Comparison of ENCODE assay signal across 22 cellular contexts in genomic region chr17:48290378-48290777, GRCh38.
DNase-seq lines count a peak whose midpoint lies in the region; ATAC-seq, FAIRE-seq and TF ChIP-seq lines count a peak whose summit lies in the region.
"Had no signal": no experiment of that assay in that cellular context is flagged by ENCODE, and none has a peak within 500 bp of the region (broad histone marks: within the 10 kb centered on the region; RNA-seq: fewer than 3 reads in every experiment).

No MANE protein-coding gene starts in this region.

- CTCF ChIA-PET in K562 (lab: Yijun Ruan, JAX; ENCODE audit: low intra/inter-chr PET ratio), result no interaction called here

- no peak overlapping the region for H3K4me3 Mint-ChIP-seq in GM23338
- no peak overlapping the region for H3K4me3 Mint-ChIP-seq in neural progenitor cell
- H3K4me3 Mint-ChIP-seq: CD14-positive monocyte, T-helper 17 cell had no signal

- WGBS in K562 (ENCODE audit: insufficient coverage, low coverage, missing lambda C conversion rate), result 15% methylated on average over 2 of the region's 2 CpGs

- H3K9me1 ChIP-seq in K562 (ENCODE audit: control insufficient read depth, insufficient read depth, low read length), result no peaks in the 10 kb centered on the region

- H3K36me3 ChIP-seq in GM23338 (ENCODE audit: insufficient read depth), result no peaks in the 10 kb centered on the region
- H3K36me3 ChIP-seq in K562 (ENCODE audit: control insufficient read depth, insufficient read depth, low read length), result no peaks in the 10 kb centered on the region
- H3K36me3 ChIP-seq in neural progenitor cell, result no peaks in the 10 kb centered on the region
- H3K36me3 ChIP-seq: MG63, Peyer's patch had no signal

- H3K9me2 ChIP-seq in GM23338 (ENCODE audit: insufficient read depth), result no peaks in the 10 kb centered on the region

- H4K20me1 ChIP-seq in GM23338 (replicated peaks; ENCODE audit: insufficient read depth) (no peaks in the 10 kb centered on the region), K562 (replicated peaks; ENCODE audit: control insufficient read depth, insufficient read depth, low read length) (no peaks in the 10 kb centered on the region), neural progenitor cell (ENCODE audit: low read depth) (no peaks in the 10 kb centered on the region)

- H3K36me3 Mint-ChIP-seq in GM23338 (ENCODE audit: low read depth) (no peaks in the 10 kb centered on the region), neural progenitor cell (no peaks in the 10 kb centered on the region)
- H3K36me3 Mint-ChIP-seq: CD14-positive monocyte had no signal

- DNase-seq in GM23338 (ENCODE audit: low spot score), result peak; percentile 28
- peak; percentile 65 for DNase-seq in NCI-H146 (lab: John Stamatoyannopoulos, UW)
- DNase-seq in K562 (ENCODE audit: extremely low read depth in 1 of 4, low spot score in 3 of 4), result no peak
- peak; percentile 38 for DNase-seq in neural progenitor cell (ENCODE audit: low spot score)
- DNase-seq in NCI-H774 (lab: John Stamatoyannopoulos, UW), result no peak
- DNase-seq in ecto neural progenitor cell (ENCODE audit: low spot score), result no peak
- DNase-seq: DMS153, GF-D8, IMR-90, Karpas-422, MG63, NCI-H1048, NCI-H1436, NCI-H2029 treated with DMSO at 0.1 percent for 48 hours, NCI-H748 treated with DMSO at 0.1 percent for 48 hours, Peyer's patch, T-helper 17 cell had no signal

- FAIRE-seq in K562 (lab: Jason Lieb, UNC), result peak; percentile 6
- FAIRE-seq: H54 had no signal

- H3K4me1 ChIP-seq in GM23338 (ENCODE audit: insufficient read depth), result no peaks in the 10 kb centered on the region
- H3K4me1 ChIP-seq in K562 (replicated peaks in 1 of 2; ENCODE audit: control insufficient read depth in 2 of 2, insufficient read depth in 2 of 2, low read length in 2 of 2), result no peaks in the 10 kb centered on the region
- no peaks in the 10 kb centered on the region for H3K4me1 ChIP-seq in neural progenitor cell
- H3K4me1 ChIP-seq: Peyer's patch had no signal

- ATAC-seq in GM23338 (no peak; the same call in 2 of the 3 replicates), K562 (no peak), GM18868 (IDR thresholded peaks at IDR 0.05; ENCODE audit: unreplicated experiment) (no peak)
- ATAC-seq: T-helper 17 cell had no signal

- H3K9me3 ChIP-seq in K562 (replicated peaks; ENCODE audit: control insufficient read depth, insufficient read depth, low read depth, low read length) (no peaks in the 10 kb centered on the region), neural progenitor cell (ENCODE audit: low read depth) (no peaks in the 10 kb centered on the region)
- H3K9me3 ChIP-seq: Caco-2, MG63, Peyer's patch had no signal

- H3K4me2 ChIP-seq in GM23338 (no peak overlapping the region), K562 (ENCODE audit: insufficient read depth, low read length) (no peak overlapping the region), neural progenitor cell (no peak overlapping the region)

- H3K27ac ChIP-seq in GM23338 (ENCODE audit: low read depth), result no peak overlapping the region
- no peak overlapping the region for H3K27ac ChIP-seq in K562 (ENCODE audit: extremely low read depth, low read depth, low read length)
- H3K27ac ChIP-seq in neural progenitor cell, result no peak overlapping the region
- H3K27ac ChIP-seq: HL-60, Peyer's patch had no signal

- H3K4me3 ChIP-seq in GM23338 (no peak overlapping the region), K562 (no peak overlapping the region), neural progenitor cell (no peak overlapping the region)
- H3K4me3 ChIP-seq: MG63, Peyer's patch had no signal

- H3K27ac Mint-ChIP-seq in GM23338 (no peak overlapping the region), neural progenitor cell (no peak overlapping the region)
- H3K27ac Mint-ChIP-seq: CD14-positive monocyte, T-helper 17 cell had no signal

- TF ChIP-seq EP300 in K562 (IDR thresholded peaks at IDR 0.05; ENCODE audit: low read length), result no peak

- H3K79me2 ChIP-seq in GM23338 (replicated peaks; ENCODE audit: insufficient read depth), result no peaks in the 10 kb centered on the region
- no peaks in the 10 kb centered on the region for H3K79me2 ChIP-seq in K562 (ENCODE audit: control insufficient read depth, insufficient read depth, low read length)
- H3K79me2 ChIP-seq in neural progenitor cell (ENCODE audit: low read depth), result no peaks in the 10 kb centered on the region

- H3K27me3 ChIP-seq in GM23338 (ENCODE audit: insufficient read depth), result no peaks in the 10 kb centered on the region
- no peaks in the 10 kb centered on the region for H3K27me3 ChIP-seq in K562 (ENCODE audit: control insufficient read depth in 2 of 2, insufficient read depth in 2 of 2, low read length in 2 of 2)
- peaks cover 46% of the 10 kb centered on the region for H3K27me3 ChIP-seq in neural progenitor cell
- H3K27me3 ChIP-seq: MG63, Peyer's patch had no signal

- no peaks in the 10 kb centered on the region for H3K27me3 Mint-ChIP-seq in GM23338 (ENCODE audit: insufficient read depth, low read depth, poor library complexity)
- peaks cover 2% of the 10 kb centered on the region for H3K27me3 Mint-ChIP-seq in neural progenitor cell (ENCODE audit: insufficient read depth, low read depth)
- H3K27me3 Mint-ChIP-seq: T-helper 17 cell had no signal

- in situ Hi-C loops in K562 (cut with MboI), result no loop called here

- no TSS peak for BruUV-seq in K562 (replicated peaks; lab: Mats Ljungman, UMichigan)

- TF ChIP-seq CTCF in GM23338 (conservative IDR thresholded peaks at IDR 0.05; ENCODE audit: low read depth in 2 of 2), result no peak
- TF ChIP-seq CTCF in K562 (IDR thresholded peaks at IDR 0.05 in 2 of 3, conservative IDR thresholded peaks at IDR 0.05 in 1 of 3; ENCODE audit: insufficient read depth in 2 of 3, low read depth in 1 of 3, low read length in 3 of 3), result no peak
- no peak for TF ChIP-seq CTCF in neural progenitor cell (IDR thresholded peaks at IDR 0.05)

- intact Hi-C loops in K562 (cut with micrococcal nuclease), result no loop called here

- H3K9me3 Mint-ChIP-seq in GM23338 (no peaks in the 10 kb centered on the region), neural progenitor cell (no peaks in the 10 kb centered on the region)
- H3K9me3 Mint-ChIP-seq: CD14-positive monocyte had no signal

- H3F3A ChIP-seq in GM23338 (replicated peaks; ENCODE audit: low read depth) (no peaks in the 10 kb centered on the region), neural progenitor cell (ENCODE audit: low read depth) (no peaks in the 10 kb centered on the region)

- H2AFZ ChIP-seq in GM23338 (no peak overlapping the region), K562 (ENCODE audit: low read depth, low read length) (no peak overlapping the region), neural progenitor cell (replicated peaks) (no peak overlapping the region)

- POLR2A ChIA-PET in K562 (lab: Yijun Ruan, JAX), result interaction anchor here (1.1 kb wide), 1 partner anchor 10 kb away, joined by 3 read pairs; no protein-coding TSS in a partner anchor

- no peak for TF ChIP-seq RAD21 in K562 (CRISPR knock-in tag; conservative IDR thresholded peaks at IDR 0.05 in 1 of 2, IDR thresholded peaks at IDR 0.05 in 1 of 2)

- peaks cover 11% of the 10 kb centered on the region for H3K4me1 Mint-ChIP-seq in GM23338
- H3K4me1 Mint-ChIP-seq in neural progenitor cell, result peaks cover 6% of the 10 kb centered on the region

- no peak for TF ChIP-seq POLR2A in K562 (conservative IDR thresholded peaks at IDR 0.05)

- H3K9ac ChIP-seq in K562 (ENCODE audit: insufficient read depth in 1 of 2, low read depth in 2 of 2, low read length in 2 of 2) (no peak overlapping the region), neural progenitor cell (no peak overlapping the region)

TF ChIP-seq in GM23338, 12 proteins besides CTCF, POLR2A, EP300 and RAD21 (continues in another document):
- TF ChIP-seq EZH2phosphoT487 (IDR thresholded peaks at IDR 0.05; ENCODE audit: unreplicated experiment) (no peak), ZNF114 (CRISPR knock-in tag; IDR thresholded peaks at IDR 0.05) (no peak)

TF ChIP-seq in K562, 482 proteins besides CTCF, POLR2A, EP300 and RAD21:
- TF ChIP-seq ZKSCAN1 (IDR thresholded peaks at IDR 0.05; ENCODE audit: low read depth, low read length), result peak; percentile 67; the same call in 1 of the 2 replicates
- TF ChIP-seq ZNF23 (CRISPR knock-in tag; IDR thresholded peaks at IDR 0.05), result no peak

Comparison
In these comparisons a context has a peak if more than half of its experiments do, and no peak if none do; other contexts are left out.
1. DNase-seq: peak in GM23338 (single experiment), NCI-H146 (single experiment) and neural progenitor cell (single experiment); none in K562 (0 of 4), NCI-H774 (single experiment) and ecto neural progenitor cell (single experiment).